8 cellular contexts compared by ENCODE assay signal in genomic region chr4:168480991-168481588, GRCh38. TPM values are rescaled to one million over a fixed set of nuclear protein-coding genes. Genes with fewer than 3 reads are reported as not detected.
DNase-seq lines count a peak whose midpoint lies in the region; ATAC-seq and TF ChIP-seq lines count a peak whose summit lies in the region.

No MANE protein-coding gene starts in this region.

- peak overlapping the region; percentile 94 to 99 (median 97) for H3K4me3 Mint-ChIP-seq in CD8-positive, alpha-beta memory T cell

- H3K4me3 ChIP-seq in CD8-positive, alpha-beta memory T cell (ENCODE audit: low read length): peak overlapping the region; percentile 97
- peak overlapping the region; percentile 85 for H3K4me3 ChIP-seq in HUES48 (ENCODE audit: low read depth, low read length)
- H3K4me3 ChIP-seq in brain microvascular endothelial cell (ENCODE audit: low read depth, low read length): peak overlapping the region; percentile 77

- no peaks in the 10 kb centered on the region for H3K9me3 Mint-ChIP-seq in CD8-positive, alpha-beta memory T cell

- POLR2A ChIA-PET in CD8-positive, alpha-beta memory T cell (lab: Charles Lee): interaction anchor here (2.6 kb wide), 1 partner anchor 163 kb away, joined by 12 read pairs; the partner anchor contains the start of gene DDX60

- H3K27me3 Mint-ChIP-seq in CD8-positive, alpha-beta memory T cell: no peaks in the 10 kb centered on the region

- no peak overlapping the region; the same call in 1 of the 2 replicates for H3K9ac ChIP-seq in HUES48 (ENCODE audit: low read depth, low read length)

- H3K9me3 ChIP-seq in CD8-positive, alpha-beta memory T cell (ENCODE audit: low read length): no peaks in the 10 kb centered on the region
- no peaks in the 10 kb centered on the region for H3K9me3 ChIP-seq in HUES48 (ENCODE audit: control insufficient read depth, insufficient read depth, low read length)

- CTCF ChIA-PET in CD8-positive, alpha-beta memory T cell (lab: Charles Lee): no interaction called here

- H3K4me1 ChIP-seq in CD8-positive, alpha-beta memory T cell (ENCODE audit: insufficient read depth, low read length): peaks cover 40% of the 10 kb centered on the region
- H3K4me1 ChIP-seq in HUES48 (ENCODE audit: control insufficient read depth, insufficient read depth, low read length): peaks cover 7% of the 10 kb centered on the region; the same call in 1 of the 2 replicates

- no peaks in the 10 kb centered on the region for H3K36me3 ChIP-seq in CD8-positive, alpha-beta memory T cell (ENCODE audit: insufficient read depth, low read length)
- no peaks in the 10 kb centered on the region for H3K36me3 ChIP-seq in HUES48 (ENCODE audit: control insufficient read depth, insufficient read depth, low read length)
- no peaks in the 10 kb centered on the region for H3K36me3 ChIP-seq in brain microvascular endothelial cell (replicated peaks)

- peak overlapping the region; percentile 94 to 100 (median 98) for H3K27ac Mint-ChIP-seq in CD8-positive, alpha-beta memory T cell

- peaks cover 47 to 64% (median 59%) of the 10 kb centered on the region in 3 donors for H3K4me1 Mint-ChIP-seq in CD8-positive, alpha-beta memory T cell

- H3K27ac ChIP-seq in CD8-positive, alpha-beta memory T cell (ENCODE audit: low read depth, low read length): peak overlapping the region; percentile 96
- H3K27ac ChIP-seq in HUES48 (ENCODE audit: low read depth, low read length) (no peak overlapping the region), brain microvascular endothelial cell (peak overlapping the region; percentile 81)

- no peaks in the 10 kb centered on the region for H3K27me3 ChIP-seq in CD8-positive, alpha-beta memory T cell (ENCODE audit: insufficient read depth, low read length, poor library complexity, severe bottlenecking)
- H3K27me3 ChIP-seq in HUES48 (ENCODE audit: control insufficient read depth, insufficient read depth, low read length) (peaks cover 20% of the 10 kb centered on the region), brain microvascular endothelial cell (replicated peaks) (no peaks in the 10 kb centered on the region)

- H3K36me3 Mint-ChIP-seq in CD8-positive, alpha-beta memory T cell: peaks cover 0 to 16% (median 11%) of the 10 kb centered on the region in 3 donors

- DNase-seq in CD8-positive, alpha-beta memory T cell: peak; percentile 22 to 79 (median 77)
- DNase-seq in SW 1271 (lab: John Stamatoyannopoulos, UW): peak; percentile 49 to 81
- peak; percentile 37 for DNase-seq in brain microvascular endothelial cell
- peak; percentile 60 for DNase-seq in inferior parietal cortex (ENCODE audit: extremely low spot score)
- peak; percentile 17 to 51 for DNase-seq in stimulated activated CD4-positive, alpha-beta T cell treated with anti-CD3 and anti-CD28 coated beads, Interleukin-2, amount 100 ng/mL, for 24 hours
- no peak for DNase-seq in NK-92 treated with Interleukin-12 subunit alpha and Interleukin-12 subunit beta, amount 100 ng/mL, for 24 hours (lab: John Stamatoyannopoulos, UW)

- ATAC-seq in GM19468 (IDR thresholded peaks at IDR 0.05; ENCODE audit: extremely low read depth, unreplicated experiment): peak; percentile 33

- in situ Hi-C loops in brain microvascular endothelial cell (cut with HindIII; ENCODE audit: low pct_ligation_motif_present, low sequenced_read_pairs): no loop called here

- TF ChIP-seq CTCF in brain microvascular endothelial cell (IDR thresholded peaks at IDR 0.05; ENCODE audit: low read depth, low read length, missing control alignments): no peak

RNA-seq across cellular contexts. Expression of gene DDX60L, which starts 0.8 kb away (rescaled TPM):
- 1 to 10 TPM; 5.0 to 8.1 TPM for total RNA-seq in CD8-positive, alpha-beta memory T cell
- 19.0 TPM for polyA plus RNA-seq in CD8-positive, alpha-beta memory T cell

RNA-seq across cellular contexts. Expression of gene PALLD, which starts 15.8 kb away (rescaled TPM):
- under 1 TPM; 0.35 to 0.47 TPM for total RNA-seq in CD8-positive, alpha-beta memory T cell
- polyA plus RNA-seq in CD8-positive, alpha-beta memory T cell: 0.97 TPM
